10 cellular contexts compared by ENCODE assay signal in the genomic region with DNA sequence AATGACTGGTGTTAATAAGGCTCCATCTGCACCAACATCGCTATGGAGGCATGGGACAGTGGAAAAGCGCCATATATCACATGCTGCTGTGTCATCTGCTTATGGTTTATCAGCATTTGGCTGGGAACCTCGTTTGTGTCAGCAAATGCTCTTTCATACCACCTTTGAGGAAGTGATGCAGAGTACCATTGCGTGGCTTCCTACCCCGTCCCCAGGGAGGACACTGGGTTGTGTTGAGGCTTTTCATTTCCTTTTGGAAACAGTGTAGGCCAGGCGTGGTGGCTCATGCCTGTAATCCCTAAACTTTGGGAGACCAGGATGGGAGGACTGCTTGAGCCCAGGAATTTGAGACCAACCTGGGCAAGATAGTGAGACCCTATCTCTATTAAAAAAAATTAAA. TPM values are rescaled to one million over a fixed set of nuclear protein-coding genes. Genes with fewer than 3 reads are reported as not detected.
DNase-seq lines count a peak whose midpoint lies in the region; ATAC-seq, FAIRE-seq and TF ChIP-seq lines count a peak whose summit lies in the region.
"Had no signal": no experiment of that assay in that cellular context is flagged by ENCODE, and none has a peak within 500 bp of the region (broad histone marks: within the 10 kb centered on the region; RNA-seq: fewer than 3 reads in every experiment).

No MANE protein-coding gene starts in this region.

- CTCF ChIA-PET in K562 (lab: Yijun Ruan, JAX; ENCODE audit: low intra/inter-chr PET ratio) = interaction anchor here (3.3 kb wide), 1 partner anchor 98 kb away, joined by 37 read pairs; no protein-coding TSS in a partner anchor

- intact Hi-C loops in K562 (cut with micrococcal nuclease) = loop anchor here (5.0 kb wide), 3 partner anchors 318 to 423 kb away; partner anchors contain the start of gene KIFBP
- intact Hi-C loops in spleen (cut with DNase I; ENCODE audit: low total_unique reads) = loop anchor here (5.0 kb wide), 1 partner anchor 97 kb away; no protein-coding TSS in a partner anchor

- peaks cover 3% of the 10 kb centered on the region; the same call in 1 of the 3 replicates for H3K36me3 ChIP-seq in K562 (ENCODE audit: control insufficient read depth, insufficient read depth, low read length)
- H3K36me3 ChIP-seq in spleen = peaks cover 0 to 5% (median 0%) of the 10 kb centered on the region in 6 donors

- 0 out of 2 replicates have a peak, but pooled peaks have one; percentile 44 for TF ChIP-seq EP300 in K562 (IDR thresholded peaks at IDR 0.05; ENCODE audit: low read length)

- H3K4me1 ChIP-seq in K562 (replicated peaks in 1 of 2; ENCODE audit: control insufficient read depth in 2 of 2, insufficient read depth in 2 of 2, low read length in 2 of 2) (peaks cover 24% of the 10 kb centered on the region in 2 experiments), spleen (peaks cover 6 to 57% (median 27%) of the 10 kb centered on the region in 6 donors)

- H3K9me1 ChIP-seq in K562 (ENCODE audit: control insufficient read depth, insufficient read depth, low read length) = peaks cover under 1% of the 10 kb centered on the region

- peak; percentile 79 for FAIRE-seq in K562 (lab: Jason Lieb, UNC)

- no peak overlapping the region for H3K9ac ChIP-seq in K562 (ENCODE audit: insufficient read depth in 1 of 2, low read depth in 2 of 2, low read length in 2 of 2)

- H3K27ac ChIP-seq in HL-60 (replicated peaks) (peak overlapping the region; percentile 14; the same call in 1 of the 2 replicates), K562 (ENCODE audit: extremely low read depth, low read depth, low read length) (no peak overlapping the region), spleen (peak overlapping the region in 6 of 8 donors; percentile 29 to 94 (median 91))

- peak overlapping the region; percentile 58 for H2AFZ ChIP-seq in K562 (ENCODE audit: low read depth, low read length)

- H3K4me3 ChIP-seq in HL-60 (replicated peaks; ENCODE audit: insufficient read depth, low read length) (no peak overlapping the region), K562 (no peak overlapping the region), spleen (no peak overlapping the region)

- no peak overlapping the region for H3K4me2 ChIP-seq in K562 (ENCODE audit: insufficient read depth, low read length)

- POLR2A ChIA-PET in K562 (lab: Yijun Ruan, JAX) = interaction anchor here (0.8 kb wide), 1 partner anchor 226 kb away, joined by 3 read pairs; no protein-coding TSS in a partner anchor

- no peaks in the 10 kb centered on the region for H3K27me3 ChIP-seq in HL-60 (ENCODE audit: insufficient read depth, poor library complexity, severe bottlenecking)
- H3K27me3 ChIP-seq in K562 (ENCODE audit: control insufficient read depth in 2 of 2, insufficient read depth in 2 of 2, low read length in 2 of 2) = peaks cover 3 to 14% of the 10 kb centered on the region in 2 experiments; a peak in 4 of 5 replicates
- no peaks in the 10 kb centered on the region for H3K27me3 ChIP-seq in spleen (replicated peaks in 1 of 7)

- no peak for TF ChIP-seq RAD21 in K562 (CRISPR knock-in tag; conservative IDR thresholded peaks at IDR 0.05 in 1 of 2, IDR thresholded peaks at IDR 0.05 in 1 of 2)

- TF ChIP-seq CTCF in HL-60 (IDR thresholded peaks at IDR 0.05; ENCODE audit: insufficient read depth, low read length) (no peak), K562 (IDR thresholded peaks at IDR 0.05 in 2 of 3, conservative IDR thresholded peaks at IDR 0.05 in 1 of 3; ENCODE audit: insufficient read depth in 2 of 3, low read depth in 1 of 3, low read length in 3 of 3) (no peak), spleen (IDR thresholded peaks at IDR 0.05 in 8 of 11, conservative IDR thresholded peaks at IDR 0.05 in 3 of 11) (no peak)

- TF ChIP-seq POLR2A in K562 (conservative IDR thresholded peaks at IDR 0.05) (no peak), spleen (IDR thresholded peaks at IDR 0.05) (no peak)

- no peaks in the 10 kb centered on the region for H3K79me2 ChIP-seq in K562 (ENCODE audit: control insufficient read depth, insufficient read depth, low read length)

- 28% methylated on average over 6 of the region's 6 CpGs for WGBS in K562 (ENCODE audit: insufficient coverage, low coverage, missing lambda C conversion rate)
- 30 to 46% (median 38%) methylated on average over 5 to 6 of the region's 6 CpGs for WGBS in spleen, 5 donors

- no TSS peak for BruUV-seq in K562 (replicated peaks; lab: Mats Ljungman, UMichigan)

- 0 out of 2 replicates have a peak, but pooled peaks cover under 1% of the 10 kb centered on the region for H4K20me1 ChIP-seq in K562 (replicated peaks; ENCODE audit: control insufficient read depth, insufficient read depth, low read length)

- peak; percentile 35 for ATAC-seq in GM18868 (IDR thresholded peaks at IDR 0.05; ENCODE audit: unreplicated experiment)
- ATAC-seq in K562 = no peak
- no peak for ATAC-seq in GM19467 (IDR thresholded peaks at IDR 0.05; ENCODE audit: unreplicated experiment)
- ATAC-seq in GM21825 (IDR thresholded peaks at IDR 0.05; ENCODE audit: unreplicated experiment) = no peak
- ATAC-seq: activated CD8-positive, alpha-beta memory T cell treated with anti-CD3 and anti-CD28 coated beads, Interleukin-2, amount 10 ng/mL, durations not matched to agents 7 days and 5 days had no signal

- no peaks in the 10 kb centered on the region for H3K9me3 ChIP-seq in K562 (replicated peaks; ENCODE audit: control insufficient read depth, insufficient read depth, low read depth, low read length)
- H3K9me3 ChIP-seq in spleen = no peaks in the 10 kb centered on the region

- DNase-seq in HL-60 (ENCODE audit: low read depth in 1 of 2, low spot score in 1 of 2) = peak; percentile 75 to 82
- DNase-seq in K562 (ENCODE audit: extremely low read depth in 1 of 4, low spot score in 3 of 4) = peak in 2 of 4 experiments; percentile 48 to 69
- peak; percentile 81 for DNase-seq in spleen
- DNase-seq in RPMI8226 = no peak
- DNase-seq in SK-N-DZ (ENCODE audit: low spot score) = no peak
- DNase-seq: activated CD8-positive, alpha-beta memory T cell treated with anti-CD3 and anti-CD28 coated beads, Interleukin-2, amount 10 ng/mL, durations not matched to agents 7 days and 5 days; NCI-H510A had no signal

- in situ Hi-C loops in K562 (cut with MboI) = loop anchor here (5.0 kb wide), 1 partner anchor 393 kb away; no protein-coding TSS in a partner anchor

TF ChIP-seq in K562, 482 proteins besides CTCF, POLR2A, EP300 and RAD21 (continues in another document):
- TF ChIP-seq, protein P1, sequence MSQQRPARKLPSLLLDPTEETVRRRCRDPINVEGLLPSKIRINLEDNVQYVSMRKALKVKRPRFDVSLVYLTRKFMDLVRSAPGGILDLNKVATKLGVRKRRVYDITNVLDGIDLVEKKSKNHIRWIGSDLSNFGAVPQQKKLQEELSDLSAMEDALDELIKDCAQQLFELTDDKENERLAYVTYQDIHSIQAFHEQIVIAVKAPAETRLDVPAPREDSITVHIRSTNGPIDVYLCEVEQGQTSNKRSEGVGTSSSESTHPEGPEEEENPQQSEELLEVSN (IDR thresholded peaks at IDR 0.05; ENCODE audit: borderline replicate concordance in 1 of 2, extremely low read depth in 1 of 2, insufficient read depth in 1 of 2, insufficient read length in 1 of 2, low read depth in 1 of 2, low read length in 1 of 2, poor library complexity in 1 of 2, severe bottlenecking in 1 of 2) = peak in 1 of 2 experiments; percentile 54

RNA-seq across cellular contexts. Expression of gene TACR2, which starts 6.8 kb away (rescaled TPM):
- total RNA-seq in K562 (2011; cell fraction: chromatin; rRNA removed; ENCODE audit: low replicate concordance) = not detected in 2 replicates
- total RNA-seq in K562 (2011; cell fraction: nucleolus; rRNA removed) = not detected in 2 replicates
- total RNA-seq in K562 (2011; cell fraction: nucleoplasm; rRNA removed) = not detected in 2 replicates
- total RNA-seq in K562 (2014; rRNA removed) (not detected in 2 replicates), K562 (2014; rRNA removed; fragmentation: Illumina TruSeq; extraction: Trizol) (not detected in 2 replicates), K562 (2015; rRNA removed; fragmentation: Illumina TruSeq; extraction: Trizol) (not detected in 2 replicates), K562 (2021) (not detected in 2 replicates), spleen (under 1 TPM in 3 of 7 donors, not detected in 4; 0.25 to 0.52 (median 0.34) TPM)
- polyA plus RNA-seq in K562 (2011; rRNA removed) (not detected in 2 replicates), K562 (2014; fragmentation: Illumina TruSeq; extraction: Trizol) (not detected in 2 replicates), K562 (2014; fragmentation: Nextera tagmentation; extraction: Ambion mirVana) (not detected), K562 (2014; rRNA removed) (not detected in 2 replicates), spleen (under 1 TPM; 0.15 to 0.36 (median 0.26) TPM)
- not detected in 2 replicates for polyA plus RNA-seq in K562 (2011; cell fraction: cytosol; rRNA removed)
- not detected in 2 replicates for polyA plus RNA-seq in K562 (2011; cell fraction: nucleus; rRNA removed)
- 0.20 and 0.22 TPM in 2 replicates for polyA plus RNA-seq in K562 (2012)
- polyA minus RNA-seq in K562 (2011; rRNA and poly(A)+ RNA removed) = not detected in 2 replicates
- not detected in 2 replicates for polyA minus RNA-seq in K562 (2011; cell fraction: cytosol; rRNA and poly(A)+ RNA removed)
- not detected in 2 replicates for polyA minus RNA-seq in K562 (2011; cell fraction: nucleus; rRNA and poly(A)+ RNA removed)
- polyA plus RNA-seq in SK-N-DZ (2014; cell fraction: cytosol; rRNA removed) = 0.07 TPM in 1 of 2 replicates, not detected in the other
- polyA plus RNA-seq in SK-N-DZ (2014; cell fraction: nucleus; rRNA removed) = not detected in 2 replicates
- total RNA-seq: activated CD8-positive, alpha-beta memory T cell treated with anti-CD3 and anti-CD28 coated beads, Interleukin-2, amount 10 ng/mL, durations not matched to agents 7 days and 5 days had no signal

RNA-seq across cellular contexts. Expression of gene TSPAN15, which starts 41.3 kb away (rescaled TPM):
- 0.95 TPM in 1 of 2 replicates, not detected in the other for total RNA-seq in K562 (2011; cell fraction: chromatin; rRNA removed; ENCODE audit: low replicate concordance)
- total RNA-seq in K562 (2011; cell fraction: nucleolus; rRNA removed) = 0.17 and 0.66 TPM in 2 replicates
- 0.38 TPM in 1 of 2 replicates, not detected in the other for total RNA-seq in K562 (2011; cell fraction: nucleoplasm; rRNA removed)
- 0.78 and 1.0 TPM in 2 replicates for total RNA-seq in K562 (2014; rRNA removed)
- total RNA-seq in K562 (2014; rRNA removed; fragmentation: Illumina TruSeq; extraction: Trizol) = 0.33 and 0.35 TPM in 2 replicates
- 0.19 and 0.36 TPM in 2 replicates for total RNA-seq in K562 (2015; rRNA removed; fragmentation: Illumina TruSeq; extraction: Trizol)
- 0.53 and 0.83 TPM in 2 replicates for total RNA-seq in K562 (2021)
- polyA plus RNA-seq in K562 (2011; rRNA removed) = 0.45 and 0.64 TPM in 2 replicates
- 0.81 and 0.88 TPM in 2 replicates for polyA plus RNA-seq in K562 (2011; cell fraction: cytosol; rRNA removed)
- 0.71 and 0.73 TPM in 2 replicates for polyA plus RNA-seq in K562 (2011; cell fraction: nucleus; rRNA removed)
- 0.59 and 0.89 TPM in 2 replicates for polyA plus RNA-seq in K562 (2012)
- 0.26 and 0.45 TPM in 2 replicates for polyA plus RNA-seq in K562 (2014; fragmentation: Illumina TruSeq; extraction: Trizol)
- polyA plus RNA-seq in K562 (2014; fragmentation: Nextera tagmentation; extraction: Ambion mirVana) = not detected
- polyA plus RNA-seq in K562 (2014; rRNA removed) = 0.36 and 1.2 TPM in 2 replicates
- 0.48 and 0.53 TPM in 2 replicates for polyA minus RNA-seq in K562 (2011; rRNA and poly(A)+ RNA removed)
- 0.95 and 2.6 TPM in 2 replicates for polyA minus RNA-seq in K562 (2011; cell fraction: cytosol; rRNA and poly(A)+ RNA removed)
- polyA minus RNA-seq in K562 (2011; cell fraction: nucleus; rRNA and poly(A)+ RNA removed) = 1.1 TPM in 2 replicates
- 10 to 100 TPM; 23.8 to 68.4 (median 50.0) TPM for total RNA-seq in spleen
- polyA plus RNA-seq in spleen = 10 to 100 TPM; 13.5 to 28.2 (median 14.5) TPM
- 13.8 and 19.9 TPM in 2 replicates for polyA plus RNA-seq in SK-N-DZ (2014; cell fraction: cytosol; rRNA removed)
- polyA plus RNA-seq in SK-N-DZ (2014; cell fraction: nucleus; rRNA removed) = 10.6 and 17.6 TPM in 2 replicates

Comparison
In these comparisons a context has a peak if more than half of its experiments do, and no peak if none do; other contexts are left out.
1. DNase-seq: peak in HL-60 (2 of 2) and spleen (single experiment); none in RPMI8226 (single experiment) and SK-N-DZ (single experiment).
2. RNA of gene TSPAN15, which starts 41.3 kb away (total RNA-seq): 23.8 to 68.4 TPM in spleen; 0.17 to 1.0 TPM in K562; every median in the first group is over 10 times any median in the second.